In the genomic region with DNA sequence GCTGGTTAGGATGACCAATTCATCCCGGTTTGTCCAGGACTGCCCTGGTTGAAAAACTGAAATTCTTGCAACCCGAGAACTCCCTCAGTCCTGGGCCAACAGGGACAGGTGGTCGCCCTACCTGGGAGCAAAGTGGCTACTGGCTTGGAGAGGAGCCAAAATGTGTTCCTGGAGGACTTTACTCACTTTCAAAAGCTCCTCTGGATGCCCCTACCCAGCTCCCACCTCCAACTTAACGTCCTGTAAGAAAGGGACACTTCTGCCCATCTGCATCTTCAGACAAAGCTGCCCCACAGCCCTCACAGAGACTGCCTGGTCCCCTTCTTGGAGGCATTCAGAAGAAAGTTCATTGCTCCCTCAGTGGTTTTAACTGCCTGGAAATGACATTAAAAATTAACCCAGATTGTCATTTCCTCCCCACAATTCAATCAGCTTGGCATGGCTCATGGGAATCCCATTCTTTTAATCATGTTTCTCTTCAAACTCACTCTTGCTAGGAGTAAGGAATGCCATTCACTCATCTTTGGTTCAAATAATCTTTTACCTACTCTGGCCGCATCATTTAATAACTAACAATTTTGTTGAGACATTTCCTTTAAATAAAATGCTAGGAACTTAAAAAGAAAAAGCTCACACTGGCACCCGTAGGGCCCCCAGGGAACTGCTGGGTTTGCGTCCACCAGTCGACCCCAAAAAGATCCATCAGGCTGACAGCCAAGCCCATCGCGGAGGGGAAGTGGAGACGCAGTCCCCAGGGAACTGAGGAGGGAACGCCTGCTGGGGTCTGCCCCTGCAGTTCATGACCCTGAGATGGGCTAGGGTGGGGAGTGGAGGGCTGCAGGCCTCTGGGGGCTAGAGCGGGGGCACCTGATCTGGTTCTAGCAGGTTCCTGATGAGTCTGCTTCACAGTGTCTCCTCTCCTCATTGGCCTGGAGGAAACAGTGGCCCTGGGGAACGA, we compare ENCODE assay signal across 13 cellular contexts. TPM values are rescaled to one million over a fixed set of nuclear protein-coding genes. Genes with fewer than 3 reads are reported as not detected.
DNase-seq lines count a peak whose midpoint lies in the region; ATAC-seq and TF ChIP-seq lines count a peak whose summit lies in the region.
"Had no signal": no experiment of that assay in that cellular context is flagged by ENCODE, and none has a peak within 500 bp of the region (broad histone marks: within the 10 kb centered on the region; RNA-seq: fewer than 3 reads in every experiment).

No MANE protein-coding gene starts in this region.

- H3K4me3 ChIP-seq in smooth muscle cell (no peak overlapping the region), MG63 (no peak overlapping the region)
- H3K4me3 ChIP-seq: thoracic aorta had no signal

- ATAC-seq in WTC11 (peak; percentile 29; the same call in 1 of the 2 replicates), GM21360 (IDR thresholded peaks at IDR 0.05; ENCODE audit: unreplicated experiment) (no peak)

- H4K20me1 ChIP-seq in H9 (ENCODE audit: control insufficient read depth, insufficient read depth, insufficient read length) (no peaks in the 10 kb centered on the region), smooth muscle cell (ENCODE audit: low read depth) (no peaks in the 10 kb centered on the region)

- no peak overlapping the region for H4K5ac ChIP-seq in H9 (ENCODE audit: insufficient read length, low read depth, low read length)

- H3K56ac ChIP-seq in H9 (ENCODE audit: insufficient read length, low read depth, low read length), result no peak overlapping the region

- DNase-seq in H9 (no peak), WTC11 (ENCODE audit: low spot score) (no peak), kidney tubule cell (ENCODE audit: low spot score) (peak; percentile 97), smooth muscle cell (lab: John Stamatoyannopoulos, UW; ENCODE audit: unreplicated experiment) (no peak), MG63 (no peak), superior temporal gyrus (ENCODE audit: extremely low spot score) (no peak)
- DNase-seq: activated naive CD4-positive, alpha-beta T cell; KG1; NCI-H1105; NCI-H748 treated with DMSO at 0.1 percent for 48 hours had no signal

- H3K9ac ChIP-seq in H9 (ENCODE audit: extremely low read depth, insufficient read length, low read length), result no peak overlapping the region
- H3K9ac ChIP-seq in smooth muscle cell (ENCODE audit: low read depth), result no peak overlapping the region

- no peaks in the 10 kb centered on the region for H3F3A ChIP-seq in smooth muscle cell (ENCODE audit: low read depth)

- CTCF ChIA-PET in WTC11 (lab: Charles Lee), result interaction anchor here (0.6 to 1.9 kb wide), 7 partner anchors 22 to 1200 kb away, joined by 3 to 9 read pairs (median 4); a partner anchor contains a TSS

- no peak overlapping the region for H2BK120ac ChIP-seq in H9 (ENCODE audit: low read depth, low read length, poor library complexity, severe bottlenecking)

- whole genome bisulfite sequencing in H9 (ENCODE audit: extremely low coverage, insufficient read length, low lambda C conversion rate), result no CpG with 5 or more reads among the region's 14 CpGs
- 83% methylated on average over 14 of the region's 14 CpGs for WGBS in smooth muscle cell (ENCODE audit: low lambda C conversion rate)

- H3K79me2 ChIP-seq in H9 (ENCODE audit: insufficient read depth, low read length) (no peaks in the 10 kb centered on the region), smooth muscle cell (ENCODE audit: low read depth) (no peaks in the 10 kb centered on the region)

- H3K27me3 ChIP-seq in H9 (ENCODE audit: insufficient read depth, low read length) (no peaks in the 10 kb centered on the region), smooth muscle cell (ENCODE audit: low read depth) (no peaks in the 10 kb centered on the region), MG63 (no peaks in the 10 kb centered on the region)

- POLR2A ChIA-PET in WTC11 (lab: Charles Lee), result no interaction called here

- H2BK12ac ChIP-seq in H9 (ENCODE audit: insufficient read length, low read depth, low read length), result no peak overlapping the region

- H3K79me1 ChIP-seq in H9 (ENCODE audit: insufficient read depth, low read depth, low read length, poor library complexity, severe bottlenecking), result no peaks in the 10 kb centered on the region

- no peak overlapping the region for H2BK15ac ChIP-seq in H9 (ENCODE audit: low read depth, low read length)

- H3K18ac ChIP-seq in H9 (ENCODE audit: insufficient read length, low read depth, low read length), result no peak overlapping the region

- peaks cover 23% of the 10 kb centered on the region for H3K27me3 Mint-ChIP-seq in H9 (ENCODE audit: low read depth)
- H3K27me3 Mint-ChIP-seq in WTC11 (ENCODE audit: low read depth), result no peaks in the 10 kb centered on the region

- H3K4ac ChIP-seq in H9 (ENCODE audit: low read depth, low read length), result no peak overlapping the region

- H3T11ph ChIP-seq in H9 (ENCODE audit: low read length), result no peak overlapping the region

- H2BK5ac ChIP-seq in H9 (ENCODE audit: insufficient read length, low read length), result no peak overlapping the region

- H3K27ac Mint-ChIP-seq in H9, result peak overlapping the region in 1 of 3 experiments; percentile 75; a peak in 1 of 7 replicates
- no peak overlapping the region for H3K27ac Mint-ChIP-seq in WTC11

- H3K9me3 Mint-ChIP-seq in H9 (peaks cover 7 to 12% of the 10 kb centered on the region in 2 experiments), WTC11 (peaks cover 23% of the 10 kb centered on the region)

- H3K36me3 ChIP-seq in smooth muscle cell (ENCODE audit: low read depth) (no peaks in the 10 kb centered on the region), MG63 (no peaks in the 10 kb centered on the region)
- H3K36me3 ChIP-seq: thoracic aorta had no signal

- no peak overlapping the region for H3K23ac ChIP-seq in H9 (ENCODE audit: insufficient read length, low read depth, low read length)

- H3K4me1 Mint-ChIP-seq in H9 (peaks cover 2 to 21% of the 10 kb centered on the region in 2 experiments; a peak in 3 of 4 replicates), WTC11 (peaks cover 2% of the 10 kb centered on the region; the same call in 1 of the 2 replicates)

- no peak overlapping the region for H2AFZ ChIP-seq in H9 (ENCODE audit: low read length)
- peak overlapping the region; percentile 43 for H2AFZ ChIP-seq in smooth muscle cell (ENCODE audit: low read depth)

- peaks cover 4% of the 10 kb centered on the region for H3K9me3 ChIP-seq in H9 (ENCODE audit: control insufficient read depth, low read depth, low read length)
- no peaks in the 10 kb centered on the region for H3K9me3 ChIP-seq in smooth muscle cell (replicated peaks; ENCODE audit: low read depth)
- peaks cover 8% of the 10 kb centered on the region; the same call in 1 of the 2 replicates for H3K9me3 ChIP-seq in MG63
- H3K9me3 ChIP-seq: thoracic aorta had no signal

- H3K27ac ChIP-seq in H9 (ENCODE audit: insufficient read length, low read depth, low read length) (no peak overlapping the region), smooth muscle cell (ENCODE audit: low read depth) (no peak overlapping the region)
- H3K27ac ChIP-seq: C4-2B, thoracic aorta had no signal

- H4K8ac ChIP-seq in H9 (replicated peaks; ENCODE audit: insufficient read length, low read depth, low read length), result no peak overlapping the region

- H3K36me3 Mint-ChIP-seq in H9 (ENCODE audit: insufficient read depth in 1 of 3, low read depth in 3 of 3) (peaks cover 0 to 9% (median 0%) of the 10 kb centered on the region in 3 experiments; a peak in 3 of 7 replicates), WTC11 (peaks cover 11% of the 10 kb centered on the region; the same call in 1 of the 2 replicates)

- peak; percentile 31; the same call in 1 of the 3 replicates for TF ChIP-seq CTCF in H9 (conservative IDR thresholded peaks at IDR 0.05)
- TF ChIP-seq CTCF in WTC11 (IDR thresholded peaks at IDR 0.05), result no peak
- TF ChIP-seq CTCF in smooth muscle cell (IDR thresholded peaks at IDR 0.05; ENCODE audit: borderline replicate concordance, insufficient read depth, poor library complexity, severe bottlenecking), result no peak

- H3K23me2 ChIP-seq in H9 (ENCODE audit: insufficient read length, low read depth, low read length, poor library complexity, severe bottlenecking), result no peaks in the 10 kb centered on the region

- no peaks in the 10 kb centered on the region for H3K4me1 ChIP-seq in H9 (ENCODE audit: insufficient read depth, low read length)
- H3K4me1 ChIP-seq in smooth muscle cell (ENCODE audit: low read depth), result peaks cover 14% of the 10 kb centered on the region

- H3K4me3 Mint-ChIP-seq in H9 (no peak overlapping the region), WTC11 (no peak overlapping the region)

- no peak overlapping the region for H4K91ac ChIP-seq in H9 (ENCODE audit: insufficient read length, low read depth, low read length)

- no peak overlapping the region for H2BK20ac ChIP-seq in H9 (ENCODE audit: low read depth, low read length, poor library complexity, severe bottlenecking)

- H3K4me2 ChIP-seq in H9 (ENCODE audit: insufficient read depth, insufficient read length, low read length) (no peak overlapping the region), smooth muscle cell (no peak overlapping the region)

- H2AK5ac ChIP-seq in H9 (ENCODE audit: insufficient read length, low read length), result no peak overlapping the region

- H3K14ac ChIP-seq in H9 (ENCODE audit: insufficient read depth, low read length), result no peak overlapping the region; the same call in 1 of the 2 replicates

TF ChIP-seq in WTC11, 78 proteins besides CTCF, POLR2A, EP300 and RAD21:
- no peak for TF ChIP-seq GABPB1 (CRISPR knock-in tag; IDR thresholded peaks at IDR 0.05)

RNA-seq across cellular contexts. Expression of a gene that starts 24.2 kb away (rescaled TPM):
- total RNA-seq in H9 (2021) (2.9 and 3.2 TPM in 2 replicates), WTC11 (2021) (5.0 to 7.2 TPM (median 5.2 TPM) in 3 replicates), smooth muscle cell (3.9 and 6.4 TPM in 2 replicates)
- polyA plus RNA-seq in smooth muscle cell, result 4.3 and 5.3 TPM in 2 replicates
- total RNA-seq in MG63 (2014; rRNA removed; shearing (Covaris generic); ENCODE audit: low replicate concordance), result 2.6 and 2.8 TPM in 2 replicates
